Comparison of ENCODE assay signal across 18 cellular contexts in genomic region chr17:70158581-70158980, GRCh38. TPM values are rescaled to one million over a fixed set of nuclear protein-coding genes. Genes with fewer than 3 reads are reported as not detected.
DNase-seq lines count a peak whose midpoint lies in the region; ATAC-seq and TF ChIP-seq lines count a peak whose summit lies in the region.
"Had no signal": no experiment of that assay in that cellular context is flagged by ENCODE, and none has a peak within 500 bp of the region (broad histone marks: within the 10 kb centered on the region; RNA-seq: fewer than 3 reads in every experiment).

No MANE protein-coding gene starts in this region.

- H3K4me1 ChIP-seq in GM23338 (ENCODE audit: insufficient read depth): no peaks in the 10 kb centered on the region
- H3K4me1 ChIP-seq: SJCRH30 had no signal

- H3K4me3 ChIP-seq in GM23338 (no peak overlapping the region), choroid plexus epithelial cell (ENCODE audit: low read depth, low read length) (no peak overlapping the region), H7 (ENCODE audit: insufficient read depth, low read depth, low read length) (no peak overlapping the region)
- H3K4me3 ChIP-seq: SJCRH30 had no signal

- H4K20me1 ChIP-seq in GM23338 (replicated peaks; ENCODE audit: insufficient read depth): no peaks in the 10 kb centered on the region

- peak overlapping the region; percentile 43; the same call in 1 of the 2 replicates for H2AFZ ChIP-seq in GM23338

- H3K9me3 Mint-ChIP-seq in GM23338: no peaks in the 10 kb centered on the region
- no peaks in the 10 kb centered on the region for H3K9me3 Mint-ChIP-seq in chondrocyte (ENCODE audit: low read depth)
- H3K9me3 Mint-ChIP-seq: CD8-positive, alpha-beta memory T cell had no signal

- TF ChIP-seq CTCF in GM23338 (conservative IDR thresholded peaks at IDR 0.05; ENCODE audit: low read depth in 2 of 2) (no peak), choroid plexus epithelial cell (conservative IDR thresholded peaks at IDR 0.05; ENCODE audit: low read depth, low read length) (no peak), chondrocyte (IDR thresholded peaks at IDR 0.05) (no peak)

- DNase-seq in GM23338 (ENCODE audit: low spot score): no peak
- peak; percentile 60 for DNase-seq in choroid plexus epithelial cell (ENCODE audit: low read depth)
- peak; percentile 52 for DNase-seq in iris pigment epithelial cell (ENCODE audit: low read depth)
- DNase-seq in sciatic nerve (ENCODE audit: low spot score): no peak
- DNase-seq in SKM-1 (lab: John Stamatoyannopoulos, UW; ENCODE audit: unreplicated experiment): no peak
- no peak for DNase-seq in chondrocyte (ENCODE audit: low spot score)
- DNase-seq in H7: no peak
- DNase-seq: Calu3; CD8-positive, alpha-beta memory T cell; KBM-7; NCI-H1092 treated with DMSO at 0.1 percent for 48 hours; NCI-H146; NCI-H2029; NCI-H446; NCI-H526 treated with DMSO at 0.1 percent for 48 hours; OCI-M1; SJCRH30 had no signal

- H3F3A ChIP-seq in GM23338 (replicated peaks; ENCODE audit: low read depth): no peaks in the 10 kb centered on the region

- ATAC-seq in GM23338 (no peak), sciatic nerve (peak; percentile 74)

- intact Hi-C loops in sciatic nerve (cut with DNase I): no loop called here

- H3K36me3 ChIP-seq in GM23338 (ENCODE audit: insufficient read depth) (no peaks in the 10 kb centered on the region), H7 (replicated peaks; ENCODE audit: control insufficient read depth, insufficient read depth, low read length) (no peaks in the 10 kb centered on the region)
- H3K36me3 ChIP-seq: SJCRH30 had no signal

- no peaks in the 10 kb centered on the region; the same call in 1 of the 2 replicates for H3K9me2 ChIP-seq in GM23338 (ENCODE audit: insufficient read depth)

- no peak overlapping the region for H3K4me3 Mint-ChIP-seq in GM23338
- no peak overlapping the region for H3K4me3 Mint-ChIP-seq in chondrocyte (ENCODE audit: unreplicated experiment)
- H3K4me3 Mint-ChIP-seq: CD8-positive, alpha-beta memory T cell had no signal

- no peak overlapping the region for H3K27ac ChIP-seq in GM23338 (ENCODE audit: low read depth)
- H3K27ac ChIP-seq: C4-2B, SJCRH30 had no signal

- no peaks in the 10 kb centered on the region for H3K27me3 ChIP-seq in GM23338 (ENCODE audit: insufficient read depth)
- H3K27me3 ChIP-seq in H7 (ENCODE audit: control insufficient read depth, insufficient read depth, low read length): no peaks in the 10 kb centered on the region
- H3K27me3 ChIP-seq: SJCRH30 had no signal

- no peaks in the 10 kb centered on the region for H3K4me1 Mint-ChIP-seq in GM23338
- no peaks in the 10 kb centered on the region for H3K4me1 Mint-ChIP-seq in chondrocyte (ENCODE audit: low read depth)
- H3K4me1 Mint-ChIP-seq: CD8-positive, alpha-beta memory T cell had no signal

- no peak overlapping the region for H3K27ac Mint-ChIP-seq in GM23338
- H3K27ac Mint-ChIP-seq in chondrocyte (ENCODE audit: unreplicated experiment): no peak overlapping the region
- H3K27ac Mint-ChIP-seq: CD8-positive, alpha-beta memory T cell had no signal

- no peaks in the 10 kb centered on the region for H3K79me2 ChIP-seq in GM23338 (replicated peaks; ENCODE audit: insufficient read depth)

- H3K36me3 Mint-ChIP-seq in GM23338 (ENCODE audit: low read depth) (no peaks in the 10 kb centered on the region), chondrocyte (ENCODE audit: low read depth) (no peaks in the 10 kb centered on the region)
- H3K36me3 Mint-ChIP-seq: CD8-positive, alpha-beta memory T cell had no signal

- no peak overlapping the region for H3K4me2 ChIP-seq in GM23338

- H3K27me3 Mint-ChIP-seq in GM23338 (ENCODE audit: insufficient read depth, low read depth, poor library complexity): peaks cover 2% of the 10 kb centered on the region
- peaks cover 6% of the 10 kb centered on the region for H3K27me3 Mint-ChIP-seq in chondrocyte (ENCODE audit: low read depth)

TF ChIP-seq in GM23338, 12 proteins besides CTCF, POLR2A, EP300 and RAD21:
- TF ChIP-seq POLR2AphosphoS5 (IDR thresholded peaks at IDR 0.05; ENCODE audit: low read depth) (no peak), JUNB (IDR thresholded peaks at IDR 0.05; ENCODE audit: unreplicated experiment) (no peak)

RNA-seq across cellular contexts. Expression of gene KCNJ2, which starts 10.8 kb away (rescaled TPM):
- 1.6 and 4.4 TPM in 2 replicates for total RNA-seq in GM23338 (2014; rRNA removed; shearing (Covaris generic))
- polyA plus RNA-seq in GM23338 (2016; fragmentation: Nextera tagmentation; extraction: Ambion mirVana): 1.7 and 2.1 TPM in 2 replicates
- total RNA-seq in sciatic nerve (11.9 TPM), chondrocyte (0.07 TPM in 1 of 3 replicates, not detected in the others)
- 0.11 and 0.14 TPM in 2 replicates for total RNA-seq in H7 (2014; rRNA removed; shearing (Covaris generic))
- total RNA-seq: Calu3; CD8-positive, alpha-beta memory T cell had no signal
- polyA plus RNA-seq: CD8-positive, alpha-beta memory T cell had no signal

Comparison
In these comparisons a context has a peak if more than half of its experiments do, and no peak if none do; other contexts are left out.
1. DNase-seq: peak in choroid plexus epithelial cell (single experiment) and iris pigment epithelial cell (single experiment); none in GM23338 (single experiment), sciatic nerve (single experiment), SKM-1 (single experiment), chondrocyte (single experiment) and H7 (single experiment).